ENCODE assay signal across 11 cellular contexts in genomic region chr11:57072640-57073039, GRCh38.
DNase-seq lines count a peak whose midpoint lies in the region; TF ChIP-seq lines count a peak whose summit lies in the region.
"Had no signal": no experiment of that assay in that cellular context is flagged by ENCODE, and none has a peak within 500 bp of the region (broad histone marks: within the 10 kb centered on the region; RNA-seq: fewer than 3 reads in every experiment).

No MANE protein-coding gene starts in this region.

- H3K36me3 Mint-ChIP-seq in CD14-positive monocyte = no peaks in the 10 kb centered on the region

- intact Hi-C loops in stomach (cut with DNase I; ENCODE audit: low total_unique reads) (no loop called here), CD14-positive monocyte (cut with micrococcal nuclease) (no loop called here)

- H3K4me1 Mint-ChIP-seq in CD14-positive monocyte = no peaks in the 10 kb centered on the region

- H3K36me3 ChIP-seq in stomach = no peaks in the 10 kb centered on the region
- H3K36me3 ChIP-seq: transverse colon had no signal

- H3K27me3 Mint-ChIP-seq in CD14-positive monocyte (ENCODE audit: low read depth in 3 of 3) = no peaks in the 10 kb centered on the region

- H3K9me3 ChIP-seq in stomach = no peaks in the 10 kb centered on the region
- H3K9me3 ChIP-seq: transverse colon had no signal

- DNase-seq in HCEC 1CT (peak; percentile 99), astrocyte of the cerebellum (ENCODE audit: low read depth) (peak; percentile 94), hepatic stellate cell (ENCODE audit: low spot score) (peak; percentile 52), stomach (no peak), NCI-H345 (lab: John Stamatoyannopoulos, UW) (no peak), DMS153 (lab: John Stamatoyannopoulos, UW) (no peak), CD14-positive monocyte (ENCODE audit: low spot score) (no peak), HK-2 (ENCODE audit: unreplicated experiment) (no peak)
- DNase-seq: NCI-H526; stimulated activated CD4-positive, alpha-beta T cell treated with anti-CD3 and anti-CD28 coated beads, Interleukin-15, amount 100 ng/mL, for 24 hours; transverse colon had no signal

- no peak for TF ChIP-seq POLR2A in stomach (IDR thresholded peaks at IDR 0.05)

- H3K4me3 Mint-ChIP-seq in CD14-positive monocyte = no peak overlapping the region

- peaks cover 0 to 2% (median 0%) of the 10 kb centered on the region in 7 donors for H3K9me3 Mint-ChIP-seq in CD14-positive monocyte

- in situ Hi-C loops in astrocyte of the cerebellum (cut with HindIII; ENCODE audit: low sequenced_read_pairs) = no loop called here

- TF ChIP-seq CTCF in astrocyte of the cerebellum (IDR thresholded peaks at IDR 0.05; ENCODE audit: low read depth, low read length, missing control alignments) = no peak
- no peak for TF ChIP-seq CTCF in stomach (IDR thresholded peaks at IDR 0.05)
- TF ChIP-seq CTCF in CD14-positive monocyte (IDR thresholded peaks at IDR 0.05) = no peak

- no peak for TF ChIP-seq EP300 in stomach (IDR thresholded peaks at IDR 0.05)

- H3K4me1 ChIP-seq in stomach = peaks cover 0 to 11% (median 5%) of the 10 kb centered on the region in 4 donors
- H3K4me1 ChIP-seq: transverse colon had no signal

- no peak overlapping the region for H3K4me3 ChIP-seq in astrocyte of the cerebellum (ENCODE audit: low read depth, low read length)
- no peak overlapping the region for H3K4me3 ChIP-seq in stomach
- H3K4me3 ChIP-seq: transverse colon had no signal

- no peaks in the 10 kb centered on the region for H3K27me3 ChIP-seq in stomach
- H3K27me3 ChIP-seq: transverse colon had no signal

- no peak overlapping the region for H3K27ac Mint-ChIP-seq in CD14-positive monocyte

- H3K27ac ChIP-seq in stomach = peak overlapping the region in 4 of 5 donors; percentile 35 to 70 (median 46)

Comparison
In these comparisons a context has a peak if more than half of its experiments do, and no peak if none do; other contexts are left out.
1. DNase-seq: peak in HCEC 1CT (single experiment), astrocyte of the cerebellum (single experiment) and hepatic stellate cell (single experiment); none in stomach (single experiment), NCI-H345 (single experiment), DMS153 (single experiment), CD14-positive monocyte (single experiment) and HK-2 (single experiment).